Comparison of ENCODE assay signal across 28 cellular contexts in the genomic region with DNA sequence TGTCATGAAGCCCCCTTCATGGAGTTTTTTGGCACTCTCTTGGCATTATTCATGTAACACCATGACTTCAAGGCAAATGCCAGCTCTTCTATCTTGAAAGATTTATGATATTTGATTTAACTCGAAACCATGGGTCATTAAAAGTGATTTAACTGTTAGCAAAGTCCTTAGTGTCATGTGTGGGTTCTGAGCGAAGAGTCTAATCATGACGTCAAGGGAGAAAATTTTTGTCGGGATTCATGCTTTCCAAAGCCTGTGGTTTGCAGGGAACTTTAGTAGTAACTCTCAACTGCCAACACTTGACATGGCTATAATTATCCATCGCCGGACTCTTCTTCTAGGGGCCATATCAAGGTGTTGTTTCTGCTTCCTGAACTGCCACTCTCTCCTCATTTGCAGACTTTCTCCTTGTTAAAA. TPM values are rescaled to one million over a fixed set of nuclear protein-coding genes. Genes with fewer than 3 reads are reported as not detected.
"Had no signal": no experiment of that assay in that cellular context is flagged by ENCODE, and none has a peak within 500 bp of the region (broad histone marks: within the 10 kb centered on the region; RNA-seq: fewer than 3 reads in every experiment).

No MANE protein-coding gene starts in this region.

- DNase-seq: activated CD4-positive, alpha-beta T cell treated with anti-CD3 and anti-CD28 coated beads for 36 hours; activated CD4-positive, alpha-beta T cell treated with anti-CD3 and anti-CD28 coated beads, Interleukin-2, amount 50 U/mL, for 4 hours; activated CD4-positive, CD25-positive, alpha-beta regulatory T cell; activated naive CD4-positive, alpha-beta T cell; activated T-cell treated with anti-CD3 and anti-CD28 coated beads for 4 hours; activated T-cell treated with anti-CD3 and anti-CD28 coated beads, Interleukin-2, amount 50 U/mL, for 72 hours; anterior cingulate cortex; brain microvascular endothelial cell; caudate nucleus; cortex of kidney; gastrocnemius medialis; hypothalamus; immature natural killer cell; kidney; nephron progenitor cell; ovary; right lobe of liver; stimulated activated CD4-positive, alpha-beta T cell treated with anti-CD3 and anti-CD28 coated beads, Interleukin-12 subunit alpha, Interleukin-12 subunit beta, amount 100 ng/mL, for 4 hours; stimulated activated CD4-positive, alpha-beta T cell treated with anti-CD3 and anti-CD28 coated beads, Interleukin-4, amount 100 ng/mL, for 1 hour; T-cell; trophoblast cell had no signal

- H3K27me3 ChIP-seq: brain microvascular endothelial cell, gastrocnemius medialis, neutrophil, ovary, right lobe of liver had no signal

- H3K9me3 ChIP-seq: gastrocnemius medialis, neutrophil, ovary, right lobe of liver, thoracic aorta had no signal

- H3K4me3 ChIP-seq: gastrocnemius medialis, lung, ovary, right lobe of liver, skin epidermis, thoracic aorta had no signal

- H3K4me1 ChIP-seq: gastrocnemius medialis, right lobe of liver had no signal

- ATAC-seq: activated CD4-positive, alpha-beta T cell treated with anti-CD3 and anti-CD28 coated beads for 36 hours; activated naive CD4-positive, alpha-beta T cell treated with anti-CD3 and anti-CD28 coated beads, Interleukin-2, amount 50 U/mL, for 72 hours; activated T-cell treated with anti-CD3 and anti-CD28 coated beads, Interleukin-2, amount 50 U/mL, for 72 hours; gastrocnemius medialis; left lobe of liver; right lobe of liver; T-cell had no signal

- H3K36me3 ChIP-seq: brain microvascular endothelial cell, gastrocnemius medialis, neutrophil, ovary, right lobe of liver, thoracic aorta had no signal

- H3K27ac ChIP-seq: brain microvascular endothelial cell, gastrocnemius medialis, neutrophil, ovary, right lobe of liver, skin epidermis, thoracic aorta had no signal

RNA-seq across cellular contexts. Expression of a gene that starts 11.5 kb away (rescaled TPM):
- total RNA-seq: T-helper 2 cell treated with Interferon-gamma antibody and Interleukin-4, amounts not matched to agents 100 ng/mL and 5 ng/mL, for 36 hours had no signal
